23 cellular contexts compared by ENCODE assay signal in genomic region chr2:1809726-1810125, GRCh38.
"Had no signal": no experiment of that assay in that cellular context is flagged by ENCODE, and none has a peak within 500 bp of the region (broad histone marks: within the 10 kb centered on the region; RNA-seq: fewer than 3 reads in every experiment).

No MANE protein-coding gene starts in this region.

- H2AFZ ChIP-seq: neural progenitor cell had no signal

- H3K4me1 ChIP-seq: esophagus squamous epithelium, right atrium auricular region, tibial nerve, upper lobe of right lung, uterus had no signal

- H3K9me3 ChIP-seq: esophagus squamous epithelium, heart right ventricle, ovary, right atrium auricular region, thoracic aorta, tibial nerve, upper lobe of right lung, uterus had no signal

- ATAC-seq: effector memory CD8-positive, alpha-beta T cell; heart right ventricle; left lobe of liver; sciatic nerve; stimulated activated memory B cell treated with anti-CD40 and anti-IgM and Interleukin-4, amounts not matched to agents 10 μg/mL and 1 μg/mL and 100 μg/mL, for 72 hours; stimulated activated naive CD8-positive, alpha-beta T cell treated with anti-CD3 and anti-CD28 coated beads, Interleukin-15, Interleukin-2, amounts not matched to agents 100 U/mL and 50 U/mL, for 24 hours; upper lobe of right lung had no signal

- H3K4me2 ChIP-seq: neural progenitor cell had no signal

- DNase-seq: cerebellar nuclear complex; cortex of kidney; effector memory CD8-positive, alpha-beta T cell; erythroblast; esophagus squamous epithelium; foreskin melanocyte; glutamatergic neuron; heart right ventricle; hippocampal formation; nucleus accumbens; ovary; stimulated activated CD4-positive, alpha-beta T cell treated with anti-CD3 and anti-CD28 coated beads, Interleukin-4, amount 100 ng/mL, for 4 hours; stimulated activated naive CD8-positive, alpha-beta T cell treated with anti-CD3 and anti-CD28 coated beads, Interleukin-15, Interleukin-2, amounts not matched to agents 100 U/mL and 50 U/mL, for 24 hours; upper lobe of right lung had no signal

- H3K27me3 ChIP-seq: neural progenitor cell, ovary, right atrium auricular region, tibial nerve, upper lobe of right lung, uterus had no signal

- H3K36me3 ChIP-seq: esophagus squamous epithelium, heart right ventricle, neural progenitor cell, ovary, right atrium auricular region, thoracic aorta, tibial nerve, upper lobe of right lung, uterus had no signal

- H3K4me3 ChIP-seq: esophagus squamous epithelium, heart right ventricle, lung, neural progenitor cell, ovary, right atrium auricular region, thoracic aorta, tibial nerve, upper lobe of right lung, uterus had no signal

- H3K27ac ChIP-seq: esophagus squamous epithelium, heart right ventricle, neural progenitor cell, ovary, right atrium auricular region, thoracic aorta, tibial nerve, upper lobe of right lung, uterus had no signal

- H3K9ac ChIP-seq: neural progenitor cell had no signal
